In the genomic region with DNA sequence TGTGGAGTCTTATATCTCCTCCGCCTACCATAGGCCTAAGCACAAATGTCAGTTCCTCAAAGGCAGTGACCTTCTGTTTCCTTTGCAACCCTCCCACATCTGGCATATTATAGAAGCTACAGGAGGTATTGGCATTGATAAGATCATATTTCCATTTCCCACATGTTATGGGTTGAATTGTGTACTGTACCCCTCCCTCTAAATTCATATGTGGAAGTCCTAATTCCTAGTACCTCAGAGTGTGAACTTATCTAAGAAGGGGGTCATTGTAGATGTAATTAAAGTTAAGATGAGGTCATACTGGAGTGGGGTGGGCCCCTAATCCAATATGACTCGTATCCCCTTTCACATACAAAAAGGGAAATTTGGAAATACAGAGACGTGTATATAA, we compare ENCODE assay signal across 10 cellular contexts. TPM values are rescaled to one million over a fixed set of nuclear protein-coding genes. Genes with fewer than 3 reads are reported as not detected.
DNase-seq lines count a peak whose midpoint lies in the region; ATAC-seq and TF ChIP-seq lines count a peak whose summit lies in the region.
"Had no signal": no experiment of that assay in that cellular context is flagged by ENCODE, and none has a peak within 500 bp of the region (broad histone marks: within the 10 kb centered on the region; RNA-seq: fewer than 3 reads in every experiment).

No MANE protein-coding gene starts in this region.

- ATAC-seq in HG02885 (IDR thresholded peaks at IDR 0.05; ENCODE audit: poor library complexity, unreplicated experiment) = peak; percentile 33
- ATAC-seq in stimulated activated naive B cell treated with anti-CD40 and anti-IgM and Interleukin-4, amounts not matched to agents 10 μg/mL and 1 μg/mL and 100 μg/mL, for 72 hours (replicated peaks) = peak; percentile 72 to 77
- no peak for ATAC-seq in psoas muscle

- H3K36me3 ChIP-seq in endodermal cell (ENCODE audit: control insufficient read depth, insufficient read depth, low read length) (no peaks in the 10 kb centered on the region), psoas muscle (ENCODE audit: insufficient read depth in 1 of 2, low read depth in 1 of 2) (no peaks in the 10 kb centered on the region)

- H3K4me3 Mint-ChIP-seq in activated CD4-positive, alpha-beta T cell treated with anti-CD3 and anti-CD28 coated beads, Interleukin-2, amount 10 ng/mL, durations not matched to agents 7 days and 5 days = no peak overlapping the region
- H3K4me3 Mint-ChIP-seq in stimulated activated naive B cell treated with anti-CD40 and anti-IgM and Interleukin-4, amounts not matched to agents 10 μg/mL and 1 μg/mL and 100 μg/mL, for 72 hours = peak overlapping the region; percentile 45 to 75
- H3K4me3 Mint-ChIP-seq in endodermal cell = no peak overlapping the region

- DNase-seq in activated CD4-positive, alpha-beta T cell treated with anti-CD3 and anti-CD28 coated beads, Interleukin-2, amount 10 ng/mL, durations not matched to agents 7 days and 5 days = no peak
- no peak for DNase-seq in activated CD4-positive, alpha-beta T cell treated with anti-CD3 and anti-CD28 coated beads for 48 hours
- DNase-seq in NCI-H69 (lab: John Stamatoyannopoulos, UW) (peak; percentile 21), endodermal cell (no peak), occipital lobe (lab: John Stamatoyannopoulos, UW) (no peak), psoas muscle (no peak)
- DNase-seq in stimulated activated naive B cell treated with anti-CD40 and anti-IgM and Interleukin-4, amounts not matched to agents 10 μg/mL and 1 μg/mL and 100 μg/mL, for 72 hours = peak; percentile 21
- DNase-seq: effector CD4-positive, alpha-beta T cell; NCI-H187 treated with DMSO at 0.1 percent for 48 hours had no signal

- H3K9me3 ChIP-seq in endodermal cell (ENCODE audit: control insufficient read depth, low read length) = peaks cover 6% of the 10 kb centered on the region
- no peaks in the 10 kb centered on the region for H3K9me3 ChIP-seq in psoas muscle

- H3K36me3 Mint-ChIP-seq in activated CD4-positive, alpha-beta T cell treated with anti-CD3 and anti-CD28 coated beads, Interleukin-2, amount 10 ng/mL, durations not matched to agents 7 days and 5 days (ENCODE audit: low read depth) = peaks cover 2% of the 10 kb centered on the region
- peaks cover 3 to 8% of the 10 kb centered on the region in 2 donors for H3K36me3 Mint-ChIP-seq in stimulated activated naive B cell treated with anti-CD40 and anti-IgM and Interleukin-4, amounts not matched to agents 10 μg/mL and 1 μg/mL and 100 μg/mL, for 72 hours
- no peaks in the 10 kb centered on the region for H3K36me3 Mint-ChIP-seq in endodermal cell (ENCODE audit: low read depth)

- peak overlapping the region; percentile 82 for H3K27ac Mint-ChIP-seq in activated CD4-positive, alpha-beta T cell treated with anti-CD3 and anti-CD28 coated beads, Interleukin-2, amount 10 ng/mL, durations not matched to agents 7 days and 5 days
- peak overlapping the region; percentile 95 for H3K27ac Mint-ChIP-seq in stimulated activated naive B cell treated with anti-CD40 and anti-IgM and Interleukin-4, amounts not matched to agents 10 μg/mL and 1 μg/mL and 100 μg/mL, for 72 hours
- H3K27ac Mint-ChIP-seq in endodermal cell = no peak overlapping the region

- H3K9ac ChIP-seq in endodermal cell (ENCODE audit: extremely low read depth, low read length, poor library complexity, severe bottlenecking) = no peak overlapping the region

- TF ChIP-seq CTCF in endodermal cell (conservative IDR thresholded peaks at IDR 0.05) (no peak), psoas muscle (IDR thresholded peaks at IDR 0.05) (no peak)

- H3K4me3 ChIP-seq in endodermal cell (ENCODE audit: low read length) (no peak overlapping the region), psoas muscle (no peak overlapping the region)

- H3K27ac ChIP-seq in endodermal cell (ENCODE audit: low read depth, low read length) (no peak overlapping the region), psoas muscle (no peak overlapping the region)

- H3K27me3 ChIP-seq in endodermal cell (ENCODE audit: control insufficient read depth, insufficient read depth, low read length, poor library complexity, severe bottlenecking) = no peaks in the 10 kb centered on the region
- H3K27me3 ChIP-seq in psoas muscle (ENCODE audit: insufficient read depth in 3 of 3, low read length in 2 of 3) = no peaks in the 10 kb centered on the region

- intact Hi-C loops in psoas muscle (cut with DNase I) = no loop called here

- peaks cover 13% of the 10 kb centered on the region for H3K27me3 Mint-ChIP-seq in activated CD4-positive, alpha-beta T cell treated with anti-CD3 and anti-CD28 coated beads, Interleukin-2, amount 10 ng/mL, durations not matched to agents 7 days and 5 days
- H3K27me3 Mint-ChIP-seq in stimulated activated naive B cell treated with anti-CD40 and anti-IgM and Interleukin-4, amounts not matched to agents 10 μg/mL and 1 μg/mL and 100 μg/mL, for 72 hours = no peaks in the 10 kb centered on the region
- peaks cover 2% of the 10 kb centered on the region for H3K27me3 Mint-ChIP-seq in endodermal cell (ENCODE audit: insufficient read depth)

- H3K4me1 Mint-ChIP-seq in activated CD4-positive, alpha-beta T cell treated with anti-CD3 and anti-CD28 coated beads, Interleukin-2, amount 10 ng/mL, durations not matched to agents 7 days and 5 days = peaks cover 20% of the 10 kb centered on the region
- H3K4me1 Mint-ChIP-seq in stimulated activated naive B cell treated with anti-CD40 and anti-IgM and Interleukin-4, amounts not matched to agents 10 μg/mL and 1 μg/mL and 100 μg/mL, for 72 hours = peaks cover 28 to 53% of the 10 kb centered on the region in 2 donors
- H3K4me1 Mint-ChIP-seq in endodermal cell = peaks cover 24% of the 10 kb centered on the region

- POLR2A ChIA-PET in activated CD4-positive, alpha-beta T cell treated with anti-CD3 and anti-CD28 coated beads, Interleukin-2, amount 10 ng/mL, durations not matched to agents 7 days and 5 days (lab: Charles Lee) = no interaction called here

- peaks cover 9% of the 10 kb centered on the region for H3K4me1 ChIP-seq in endodermal cell (ENCODE audit: control insufficient read depth, insufficient read depth, low read length)
- no peaks in the 10 kb centered on the region for H3K4me1 ChIP-seq in psoas muscle

- H3K9me3 Mint-ChIP-seq in activated CD4-positive, alpha-beta T cell treated with anti-CD3 and anti-CD28 coated beads, Interleukin-2, amount 10 ng/mL, durations not matched to agents 7 days and 5 days = peaks cover 5% of the 10 kb centered on the region
- peaks cover 0 to 4% of the 10 kb centered on the region in 2 donors for H3K9me3 Mint-ChIP-seq in stimulated activated naive B cell treated with anti-CD40 and anti-IgM and Interleukin-4, amounts not matched to agents 10 μg/mL and 1 μg/mL and 100 μg/mL, for 72 hours
- peaks cover 8% of the 10 kb centered on the region for H3K9me3 Mint-ChIP-seq in endodermal cell

- CTCF ChIA-PET in activated CD4-positive, alpha-beta T cell treated with anti-CD3 and anti-CD28 coated beads, Interleukin-2, amount 10 ng/mL, durations not matched to agents 7 days and 5 days (lab: Charles Lee) = interaction anchor here (1.1 kb wide), 1 partner anchor 9 kb away, joined by 8 read pairs; no protein-coding TSS in a partner anchor

- 96 to 100% methylated on average over 1 to 3 of the region's 3 CpGs for WGBS in endodermal cell (ENCODE audit: insufficient coverage in 1 of 2, insufficient read length in 1 of 2), 2 experiments
- 82 to 92% (median 82%) methylated on average over 3 of the region's 3 CpGs for WGBS in psoas muscle, 3 donors

RNA-seq across cellular contexts. Expression of gene LAMB4, which starts 6.0 kb away (rescaled TPM):
- not detected for total RNA-seq in activated CD4-positive, alpha-beta T cell treated with anti-CD3 and anti-CD28 coated beads, Interleukin-2, amount 10 ng/mL, durations not matched to agents 7 days and 5 days
- total RNA-seq in endodermal cell (not detected), occipital lobe (0.47 TPM), psoas muscle (under 1 TPM in 2 of 4 donors, not detected in 2; 0.27 to 0.51 TPM)
- polyA plus RNA-seq in endodermal cell (2013, experiment 1 of 2) = not detected
- not detected for polyA plus RNA-seq in endodermal cell (2013, experiment 2 of 2)
- under 1 TPM; 0.01 to 0.34 (median 0.27) TPM for polyA plus RNA-seq in psoas muscle

Comparison
In these comparisons a context has a peak if more than half of its experiments do, and no peak if none do; other contexts are left out.
1. DNase-seq: peak in NCI-H69 (single experiment) and stimulated activated naive B cell treated with anti-CD40 and anti-IgM and Interleukin-4, amounts not matched to agents 10 μg/mL and 1 μg/mL and 100 μg/mL, for 72 hours (single experiment); none in activated CD4-positive, alpha-beta T cell treated with anti-CD3 and anti-CD28 coated beads, Interleukin-2, amount 10 ng/mL, durations not matched to agents 7 days and 5 days (single experiment), activated CD4-positive, alpha-beta T cell treated with anti-CD3 and anti-CD28 coated beads for 48 hours (single experiment), endodermal cell (single experiment), occipital lobe (single experiment) and psoas muscle (0 of 2).
2. H3K4me3 Mint-ChIP-seq: peak in stimulated activated naive B cell treated with anti-CD40 and anti-IgM and Interleukin-4, amounts not matched to agents 10 μg/mL and 1 μg/mL and 100 μg/mL, for 72 hours (2 of 2); none in activated CD4-positive, alpha-beta T cell treated with anti-CD3 and anti-CD28 coated beads, Interleukin-2, amount 10 ng/mL, durations not matched to agents 7 days and 5 days (single experiment) and endodermal cell (single experiment).
3. ATAC-seq: peak in HG02885 (single experiment) and stimulated activated naive B cell treated with anti-CD40 and anti-IgM and Interleukin-4, amounts not matched to agents 10 μg/mL and 1 μg/mL and 100 μg/mL, for 72 hours (2 of 2); none in psoas muscle (0 of 4).